19 cellular contexts compared by ENCODE assay signal in genomic region chr18:59665057-59666007, GRCh38. TPM values are rescaled to one million over a fixed set of nuclear protein-coding genes. Genes with fewer than 3 reads are reported as not detected.
DNase-seq lines count a peak whose midpoint lies in the region; ATAC-seq and TF ChIP-seq lines count a peak whose summit lies in the region.
"Had no signal": no experiment of that assay in that cellular context is flagged by ENCODE, and none has a peak within 500 bp of the region (broad histone marks: within the 10 kb centered on the region; RNA-seq: fewer than 3 reads in every experiment).

No MANE protein-coding gene starts in this region.

- TF ChIP-seq POLR2A in gastroesophageal sphincter (IDR thresholded peaks at IDR 0.05) = no peak

- TF ChIP-seq CTCF in AG04450 (IDR thresholded peaks at IDR 0.05; ENCODE audit: low read depth, low read length) (no peak), HFF-Myc (IDR thresholded peaks at IDR 0.05; ENCODE audit: low read depth, low read length, missing control alignments) (no peak), fibroblast of lung (conservative IDR thresholded peaks at IDR 0.05 in 1 of 2, IDR thresholded peaks at IDR 0.05 in 1 of 2; ENCODE audit: low read depth in 1 of 2, low read length in 2 of 2) (no peak), nephron progenitor cell (IDR thresholded peaks at IDR 0.05) (no peak), gastroesophageal sphincter (IDR thresholded peaks at IDR 0.05) (no peak)

- H3K79me2 ChIP-seq in fibroblast of lung (ENCODE audit: control insufficient read depth, insufficient read depth, low read length) = peaks cover 90% of the 10 kb centered on the region

- H3K27me3 ChIP-seq in AG04450 (ENCODE audit: control insufficient read depth, insufficient read depth, low read length) (no peaks in the 10 kb centered on the region), fibroblast of lung (ENCODE audit: control insufficient read depth, insufficient read depth, low read length) (no peaks in the 10 kb centered on the region), gastroesophageal sphincter (peaks cover 4% of the 10 kb centered on the region)
- H3K27me3 ChIP-seq: stomach had no signal

- no peak overlapping the region for H3K4me3 Mint-ChIP-seq in nephron progenitor cell
- H3K4me3 Mint-ChIP-seq: activated naive CD8-positive, alpha-beta T cell; activated T-cell treated with anti-CD3 and anti-CD28 coated beads, Interleukin-2, amount 50 U/mL, for 24 hours; naive thymus-derived CD4-positive, alpha-beta T cell had no signal

- peaks cover 34% of the 10 kb centered on the region for H3K4me1 Mint-ChIP-seq in nephron progenitor cell
- H3K4me1 Mint-ChIP-seq: naive thymus-derived CD4-positive, alpha-beta T cell had no signal

- peak overlapping the region; percentile 6 for H3K27ac Mint-ChIP-seq in nephron progenitor cell
- H3K27ac Mint-ChIP-seq: activated naive CD8-positive, alpha-beta T cell; activated T-cell treated with anti-CD3 and anti-CD28 coated beads, Interleukin-2, amount 50 U/mL, for 24 hours; naive thymus-derived CD4-positive, alpha-beta T cell had no signal

- H3K27me3 Mint-ChIP-seq in nephron progenitor cell (ENCODE audit: low read depth, poor library complexity) = no peaks in the 10 kb centered on the region

- H4K20me1 ChIP-seq in fibroblast of lung (ENCODE audit: control insufficient read depth, extremely low read depth, insufficient read depth, low read length) = no peaks in the 10 kb centered on the region

- peaks cover 37% of the 10 kb centered on the region for H3K4me1 ChIP-seq in fibroblast of lung (ENCODE audit: control insufficient read depth, extremely low read depth, insufficient read depth, low read length)
- peaks cover 0 to 4% (median 0%) of the 10 kb centered on the region in 3 donors for H3K4me1 ChIP-seq in gastroesophageal sphincter
- H3K4me1 ChIP-seq: prostate gland had no signal

- no peaks in the 10 kb centered on the region for H3K36me3 ChIP-seq in fibroblast of lung (ENCODE audit: control insufficient read depth, insufficient read depth, low read length)
- no peaks in the 10 kb centered on the region for H3K36me3 ChIP-seq in gastroesophageal sphincter
- H3K36me3 ChIP-seq: prostate gland, stomach had no signal

- no peaks in the 10 kb centered on the region for H3K36me3 Mint-ChIP-seq in nephron progenitor cell (ENCODE audit: low read depth)
- H3K36me3 Mint-ChIP-seq: activated naive CD8-positive, alpha-beta T cell; naive thymus-derived CD4-positive, alpha-beta T cell had no signal

- POLR2A ChIA-PET in AG04450 (lab: Yijun Ruan, JAX) = no interaction called here

- H3K4me3 ChIP-seq in AG04450 (ENCODE audit: low read depth, low read length) (peak overlapping the region; percentile 49), HFF-Myc (replicated peaks; ENCODE audit: low read depth, low read length) (peak overlapping the region; percentile 29), fibroblast of lung (replicated peaks in 1 of 4; ENCODE audit: control extremely low read depth in 1 of 4, insufficient read depth in 1 of 4, low read depth in 3 of 4, low read length in 4 of 4) (peak overlapping the region in 2 of 4 experiments; percentile 31 to 41), gastroesophageal sphincter (no peak overlapping the region)
- H3K4me3 ChIP-seq: prostate gland, stomach had no signal

- CTCF ChIA-PET in AG04450 (lab: Charles Lee) = interaction anchor here (0.7 to 1.6 kb wide), 5 partner anchors 32 to 206 kb away, joined by 3 to 8 read pairs (median 3); partner anchors contain the start of gene CCBE1

- peak overlapping the region; percentile 49 for H3K27ac ChIP-seq in AG04450 (ENCODE audit: low read depth, low read length)
- H3K27ac ChIP-seq in fibroblast of lung (ENCODE audit: insufficient read depth, low read length) = no peak overlapping the region
- H3K27ac ChIP-seq in gastroesophageal sphincter = no peak overlapping the region
- H3K27ac ChIP-seq: prostate gland had no signal

- no peak overlapping the region for H3K9ac ChIP-seq in fibroblast of lung (ENCODE audit: insufficient read depth, low read length)

- no peaks in the 10 kb centered on the region for H3K9me3 ChIP-seq in AG04450 (ENCODE audit: control insufficient read depth, insufficient read depth, low read length)
- no peaks in the 10 kb centered on the region for H3K9me3 ChIP-seq in fibroblast of lung (ENCODE audit: control insufficient read depth, insufficient read depth, low read depth, low read length)
- H3K9me3 ChIP-seq in gastroesophageal sphincter = no peaks in the 10 kb centered on the region
- H3K9me3 ChIP-seq: prostate gland, stomach had no signal

- DNase-seq in AG04450 (ENCODE audit: low read depth, low spot score) = no peak
- DNase-seq in HFF-Myc (ENCODE audit: extremely low read depth, low read depth) = no peak
- DNase-seq in fibroblast of lung (ENCODE audit: low read depth in 2 of 2) = peak; percentile 66 to 85
- DNase-seq in nephron progenitor cell = no peak
- no peak for DNase-seq in dermis blood vessel endothelial cell
- DNase-seq in stimulated activated CD4-positive, alpha-beta T cell treated with anti-CD3 and anti-CD28 coated beads, Interleukin-15, amount 100 ng/mL, for 24 hours = no peak
- DNase-seq: activated CD4-positive, alpha-beta T cell treated with anti-CD3 and anti-CD28 coated beads, Interleukin-2, amount 50 U/mL, for 4 hours; activated T-cell treated with anti-CD3 and anti-CD28 coated beads, Interleukin-2, amount 50 U/mL, for 24 hours; DMS 273 treated with DMSO at 0.1 percent for 48 hours; effector CD4-positive, alpha-beta T cell; left colon; naive thymus-derived CD4-positive, alpha-beta T cell; NCI-H748 treated with DMSO at 0.1 percent for 48 hours; stomach had no signal

- WGBS in gastroesophageal sphincter (ENCODE audit: low coverage in 1 of 2), 2 donors = 46 to 68% methylated on average over 9 to 11 of the region's 12 CpGs

- no peak for TF ChIP-seq EP300 in gastroesophageal sphincter (IDR thresholded peaks at IDR 0.05)

- ATAC-seq in HG03439 (IDR thresholded peaks at IDR 0.05; ENCODE audit: unreplicated experiment) (no peak), gastroesophageal sphincter (no peak)
- ATAC-seq: left colon; naive thymus-derived CD4-positive, alpha-beta T cell; Panc1 had no signal

- peak overlapping the region; percentile 55 for H3K4me2 ChIP-seq in fibroblast of lung (ENCODE audit: extremely low read depth, insufficient read depth, low read length)

- H2AFZ ChIP-seq in fibroblast of lung (ENCODE audit: low read length) = no peak overlapping the region

- H3K9me3 Mint-ChIP-seq in nephron progenitor cell = no peaks in the 10 kb centered on the region
- H3K9me3 Mint-ChIP-seq: activated T-cell treated with anti-CD3 and anti-CD28 coated beads, Interleukin-2, amount 50 U/mL, for 24 hours had no signal

RNA-seq across cellular contexts. Expression of gene CCBE1, which starts 31.9 kb away (rescaled TPM):
- polyA plus RNA-seq in AG04450 (2011; rRNA removed) (40.4 and 51.5 TPM in 2 replicates), fibroblast of lung (122 and 178 TPM in 2 replicates)
- 50.1 and 58.8 TPM in 2 replicates for polyA minus RNA-seq in AG04450 (2011; rRNA and poly(A)+ RNA removed)
- total RNA-seq in fibroblast of lung (60.9 and 122 TPM in 2 replicates), dermis blood vessel endothelial cell (0.14 and 0.68 TPM in 2 replicates), gastroesophageal sphincter (1 to 10 TPM; 2.2 to 7.7 (median 4.1) TPM)
- 141 and 169 TPM in 2 replicates for polyA plus RNA-seq in fibroblast of lung (2012)
- polyA minus RNA-seq in fibroblast of lung (ENCODE audit: low replicate concordance) = 94.6 and 298 TPM in 2 replicates
- total RNA-seq: naive thymus-derived CD4-positive, alpha-beta T cell had no signal
- polyA plus RNA-seq: naive thymus-derived CD4-positive, alpha-beta T cell had no signal

Comparison
In these comparisons a context has a peak if more than half of its experiments do, and no peak if none do; other contexts are left out.
1. DNase-seq: peak in fibroblast of lung (2 of 2); none in AG04450 (single experiment), HFF-Myc (single experiment), nephron progenitor cell (single experiment), dermis blood vessel endothelial cell (single experiment) and stimulated activated CD4-positive, alpha-beta T cell treated with anti-CD3 and anti-CD28 coated beads, Interleukin-15, amount 100 ng/mL, for 24 hours (single experiment).
2. H3K4me3 ChIP-seq: peak in AG04450 (single experiment) and HFF-Myc (single experiment); none in gastroesophageal sphincter (0 of 2).